25 cellular contexts compared by ENCODE assay signal in the genomic region with DNA sequence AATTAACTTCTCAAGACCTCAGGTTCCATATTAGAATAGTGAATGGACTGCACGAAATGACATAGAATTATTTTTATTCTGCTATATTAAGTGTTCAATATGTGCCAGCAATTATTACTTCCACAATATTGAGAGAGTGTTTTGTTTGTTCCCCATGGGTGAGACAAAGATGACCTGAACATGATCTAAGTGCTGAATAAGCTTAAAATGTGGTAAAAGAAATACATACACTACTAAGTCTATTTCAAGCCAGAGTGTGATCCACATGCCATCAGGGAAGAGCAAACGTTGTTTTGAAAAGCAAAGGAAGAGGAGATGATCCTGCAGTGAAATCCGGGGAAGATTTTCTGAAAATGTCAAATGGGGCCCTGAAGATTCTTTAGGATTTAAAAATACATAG.
"Had no signal": no experiment of that assay in that cellular context is flagged by ENCODE, and none has a peak within 500 bp of the region (broad histone marks: within the 10 kb centered on the region; RNA-seq: fewer than 3 reads in every experiment).

No MANE protein-coding gene starts in this region.

- H2AFZ ChIP-seq: hepatocyte had no signal

- FAIRE-seq: colon, endothelial cell of umbilical vein, frontal cortex, kidney had no signal

- ATAC-seq: foreskin keratinocyte, gastroesophageal sphincter, heart left ventricle, left colon, left lobe of liver, lower lobe of right lung, mucosa of descending colon had no signal

- H3K79me2 ChIP-seq: hepatocyte had no signal

- H3K4me1 ChIP-seq: esophagus muscularis mucosa, gastroesophageal sphincter, lower lobe of right lung had no signal

- H3K9me3 ChIP-seq: gastroesophageal sphincter, left ventricle myocardium inferior, lower lobe of right lung, mucosa of descending colon had no signal

- H3K27ac ChIP-seq: coronary artery, dorsolateral prefrontal cortex, esophagus muscularis mucosa, foreskin keratinocyte, gastroesophageal sphincter, heart left ventricle, hepatocyte, left ventricle myocardium inferior, lower lobe of right lung had no signal

- H3K4me3 ChIP-seq: coronary artery, dorsolateral prefrontal cortex, esophagus muscularis mucosa, gastroesophageal sphincter, heart left ventricle, hepatocyte, left ventricle myocardium inferior, lower lobe of right lung, mucosa of descending colon had no signal

- H3K36me3 ChIP-seq: esophagus muscularis mucosa, gastroesophageal sphincter, heart left ventricle, left ventricle myocardium inferior, lower lobe of right lung had no signal

- H3K27me3 ChIP-seq: foreskin keratinocyte, gastroesophageal sphincter, hepatocyte had no signal

- H3K4me2 ChIP-seq: hepatocyte had no signal

- DNase-seq: dermis blood vessel endothelial cell; dorsolateral prefrontal cortex; effector CD4-positive, alpha-beta T cell; effector memory CD4-positive, alpha-beta T cell; foreskin keratinocyte; heart left ventricle; hypothalamus; immature natural killer cell; islet precursor cell; kidney; kidney glomerular epithelial cell; left colon; left ventricle myocardium inferior; lower lobe of right lung; mesenchymal stem cell; mucosa of descending colon; naive B cell had no signal
